ENCODE assay signal across 9 cellular contexts in genomic region chr7:101681170-101682007, GRCh38. TPM values are rescaled to one million over a fixed set of nuclear protein-coding genes. Genes with fewer than 3 reads are reported as not detected.
A peak's percentile ranks its signal among the peaks of the same experiment; 100 is the strongest.
DNase-seq lines count a peak whose midpoint lies in the region; ATAC-seq, FAIRE-seq and TF ChIP-seq lines count a peak whose summit lies in the region.
"Had no signal": no experiment of that assay in that cellular context is flagged by ENCODE, and none has a peak within 500 bp of the region (broad histone marks: within the 10 kb centered on the region; RNA-seq: fewer than 3 reads in every experiment).

No MANE protein-coding gene starts in this region.

- H3K4me3 ChIP-seq in fibroblast of villous mesenchyme (ENCODE audit: low read depth, low read length) (peak overlapping the region; percentile 13), osteoblast (ENCODE audit: insufficient read depth, low read length) (peak overlapping the region; percentile 27)
- H3K4me3 ChIP-seq: cardiac muscle cell had no signal

- H3K4me2 ChIP-seq in osteoblast (ENCODE audit: insufficient read depth, low read length), result peak overlapping the region; percentile 80

- no TSS peak for BruUV-seq in Calu3 (replicated peaks; lab: Mats Ljungman, UMichigan)

- H2AFZ ChIP-seq in osteoblast (ENCODE audit: low read length), result peak overlapping the region; percentile 60

- no peaks in the 10 kb centered on the region for H3K9me3 ChIP-seq in osteoblast (ENCODE audit: low read depth, low read length)

- no peaks in the 10 kb centered on the region for H4K20me1 ChIP-seq in osteoblast (ENCODE audit: insufficient read depth, low read length)

- H3K27ac Mint-ChIP-seq in Calu3 (ENCODE audit: unreplicated experiment), result no peak overlapping the region
- H3K27ac Mint-ChIP-seq in activated T-helper 1 cell treated with anti-CD3 and anti-CD28 coated beads, Interleukin-12 subunit alpha, Interleukin-12 subunit beta, Interleukin-2, Interleukin-4 antibody, amounts not matched to agents 30 ng/mL and 10 ng/mL and 1 ng/mL, durations not matched to agents 14 hours and 24 hours and 36 hours, result no peak overlapping the region
- H3K27ac Mint-ChIP-seq in endothelial cell (ENCODE audit: unreplicated experiment), result no peak overlapping the region
- no peak overlapping the region for H3K27ac Mint-ChIP-seq in naive thymus-derived CD8-positive, alpha-beta T cell

- TF ChIP-seq CTCF in Calu3 (IDR thresholded peaks at IDR 0.05; ENCODE audit: unreplicated experiment) (no peak), fibroblast of villous mesenchyme (IDR thresholded peaks at IDR 0.05; ENCODE audit: insufficient read depth, low read depth, low read length) (no peak), osteoblast (IDR thresholded peaks at IDR 0.05; ENCODE audit: extremely low read depth, low read depth, low read length) (no peak), endothelial cell (IDR thresholded peaks at IDR 0.05; ENCODE audit: unreplicated experiment) (no peak)

- ATAC-seq in naive thymus-derived CD8-positive, alpha-beta T cell, result no peak

- POLR2A ChIA-PET in naive thymus-derived CD8-positive, alpha-beta T cell (lab: Charles Lee), result no interaction called here

- FAIRE-seq in RCC 7860 (lab: Jason Lieb, UNC), result peak; percentile 93

- H3K27me3 ChIP-seq in osteoblast (ENCODE audit: insufficient read depth, low read length), result no peaks in the 10 kb centered on the region
- H3K27me3 ChIP-seq: cardiac muscle cell had no signal

- H3K36me3 Mint-ChIP-seq in Calu3 (ENCODE audit: insufficient read depth, unreplicated experiment) (peaks cover 5% of the 10 kb centered on the region), endothelial cell (ENCODE audit: low read depth, unreplicated experiment) (no peaks in the 10 kb centered on the region)
- H3K36me3 Mint-ChIP-seq in activated T-helper 1 cell treated with anti-CD3 and anti-CD28 coated beads, Interleukin-12 subunit alpha, Interleukin-12 subunit beta, Interleukin-2, Interleukin-4 antibody, amounts not matched to agents 30 ng/mL and 10 ng/mL and 1 ng/mL, durations not matched to agents 14 hours and 24 hours and 36 hours (ENCODE audit: low read depth), result no peaks in the 10 kb centered on the region
- no peaks in the 10 kb centered on the region for H3K36me3 Mint-ChIP-seq in naive thymus-derived CD8-positive, alpha-beta T cell

- DNase-seq in Calu3 (peak; percentile 77), RCC 7860 (ENCODE audit: low spot score) (peak; percentile 98), fibroblast of villous mesenchyme (ENCODE audit: low read depth) (peak; percentile 90), osteoblast (ENCODE audit: insufficient read length, low spot score, missing footprints) (peak; percentile 97), endothelial cell (ENCODE audit: low spot score) (no peak)
- no peak for DNase-seq in activated T-helper 1 cell treated with anti-CD3 and anti-CD28 coated beads, Interleukin-12 subunit alpha, Interleukin-12 subunit beta, Interleukin-2, Interleukin-4 antibody, amounts not matched to agents 30 ng/mL and 10 ng/mL and 1 ng/mL, durations not matched to agents 14 hours and 24 hours and 36 hours (ENCODE audit: low spot score)
- no peak for DNase-seq in effector CD4-positive, alpha-beta T cell
- no peak for DNase-seq in naive thymus-derived CD8-positive, alpha-beta T cell

- peak overlapping the region; percentile 85 for H3K27ac ChIP-seq in osteoblast (ENCODE audit: low read depth, low read length)
- H3K27ac ChIP-seq: cardiac muscle cell had no signal

- H3K27me3 Mint-ChIP-seq in Calu3 (ENCODE audit: unreplicated experiment) (no peaks in the 10 kb centered on the region), endothelial cell (ENCODE audit: unreplicated experiment) (no peaks in the 10 kb centered on the region)
- no peaks in the 10 kb centered on the region for H3K27me3 Mint-ChIP-seq in activated T-helper 1 cell treated with anti-CD3 and anti-CD28 coated beads, Interleukin-12 subunit alpha, Interleukin-12 subunit beta, Interleukin-2, Interleukin-4 antibody, amounts not matched to agents 30 ng/mL and 10 ng/mL and 1 ng/mL, durations not matched to agents 14 hours and 24 hours and 36 hours (ENCODE audit: insufficient read depth)
- H3K27me3 Mint-ChIP-seq in naive thymus-derived CD8-positive, alpha-beta T cell, result no peaks in the 10 kb centered on the region

- H3K4me1 Mint-ChIP-seq in Calu3 (ENCODE audit: low read depth, unreplicated experiment) (peaks cover 31% of the 10 kb centered on the region), endothelial cell (ENCODE audit: unreplicated experiment) (no peaks in the 10 kb centered on the region)
- H3K4me1 Mint-ChIP-seq in activated T-helper 1 cell treated with anti-CD3 and anti-CD28 coated beads, Interleukin-12 subunit alpha, Interleukin-12 subunit beta, Interleukin-2, Interleukin-4 antibody, amounts not matched to agents 30 ng/mL and 10 ng/mL and 1 ng/mL, durations not matched to agents 14 hours and 24 hours and 36 hours (ENCODE audit: low read depth), result no peaks in the 10 kb centered on the region
- H3K4me1 Mint-ChIP-seq in naive thymus-derived CD8-positive, alpha-beta T cell, result no peaks in the 10 kb centered on the region

- H3K9me3 Mint-ChIP-seq in Calu3 (ENCODE audit: low read depth, unreplicated experiment) (no peaks in the 10 kb centered on the region), endothelial cell (ENCODE audit: unreplicated experiment) (no peaks in the 10 kb centered on the region)
- no peaks in the 10 kb centered on the region for H3K9me3 Mint-ChIP-seq in activated T-helper 1 cell treated with anti-CD3 and anti-CD28 coated beads, Interleukin-12 subunit alpha, Interleukin-12 subunit beta, Interleukin-2, Interleukin-4 antibody, amounts not matched to agents 30 ng/mL and 10 ng/mL and 1 ng/mL, durations not matched to agents 14 hours and 24 hours and 36 hours
- no peaks in the 10 kb centered on the region for H3K9me3 Mint-ChIP-seq in naive thymus-derived CD8-positive, alpha-beta T cell

- CTCF ChIA-PET in Calu3 (lab: Charles Lee), result interaction anchor here (1.0 to 1.8 kb wide), 5 partner anchors 48 to 521 kb away, joined by 3 to 11 read pairs (median 4); no protein-coding TSS in a partner anchor

- H3K36me3 ChIP-seq in osteoblast (ENCODE audit: insufficient read depth, low read length), result no peaks in the 10 kb centered on the region
- H3K36me3 ChIP-seq: cardiac muscle cell had no signal

- H3K79me2 ChIP-seq in osteoblast (ENCODE audit: insufficient read depth, low read length), result no peaks in the 10 kb centered on the region

- peaks cover 37% of the 10 kb centered on the region for H3K4me1 ChIP-seq in osteoblast (ENCODE audit: insufficient read depth, low read length)

- H3K4me3 Mint-ChIP-seq in Calu3 (ENCODE audit: low read depth, unreplicated experiment), result peak overlapping the region; percentile 5
- no peak overlapping the region for H3K4me3 Mint-ChIP-seq in activated T-helper 1 cell treated with anti-CD3 and anti-CD28 coated beads, Interleukin-12 subunit alpha, Interleukin-12 subunit beta, Interleukin-2, Interleukin-4 antibody, amounts not matched to agents 30 ng/mL and 10 ng/mL and 1 ng/mL, durations not matched to agents 14 hours and 24 hours and 36 hours
- H3K4me3 Mint-ChIP-seq in endothelial cell (ENCODE audit: unreplicated experiment), result no peak overlapping the region
- no peak overlapping the region for H3K4me3 Mint-ChIP-seq in naive thymus-derived CD8-positive, alpha-beta T cell

- intact Hi-C loops in Calu3 (cut with micrococcal nuclease; ENCODE audit: unreplicated experiment), result loop anchor here (10.0 kb wide), 2 partner anchors 77 to 137 kb away; no protein-coding TSS in a partner anchor
- intact Hi-C loops in activated T-helper 1 cell treated with anti-CD3 and anti-CD28 coated beads, Interleukin-12 subunit alpha, Interleukin-12 subunit beta, Interleukin-2, Interleukin-4 antibody, amounts not matched to agents 30 ng/mL and 10 ng/mL and 1 ng/mL, durations not matched to agents 14 hours and 24 hours and 36 hours (cut with micrococcal nuclease), result no loop called here

RNA-seq across cellular contexts. Expression of gene MYL10, which starts 52.3 kb away (rescaled TPM):
- not detected in 2 replicates for total RNA-seq in Calu3 (2022)
- total RNA-seq in fibroblast of villous mesenchyme, result not detected in 2 replicates
- total RNA-seq in osteoblast, result not detected in 2 replicates
- not detected in 2 replicates for total RNA-seq in activated T-helper 1 cell treated with anti-CD3 and anti-CD28 coated beads, Interleukin-12 subunit alpha, Interleukin-12 subunit beta, Interleukin-2, Interleukin-4 antibody, amounts not matched to agents 30 ng/mL and 10 ng/mL and 1 ng/mL, durations not matched to agents 14 hours and 24 hours and 36 hours
- not detected for total RNA-seq in endothelial cell (ENCODE audit: unreplicated experiment)
- not detected for total RNA-seq in naive thymus-derived CD8-positive, alpha-beta T cell
- polyA plus RNA-seq in naive thymus-derived CD8-positive, alpha-beta T cell, result not detected
- total RNA-seq: cardiac muscle cell had no signal
- polyA plus RNA-seq: cardiac muscle cell had no signal

Comparison
In these comparisons a context has a peak if more than half of its experiments do, and no peak if none do; other contexts are left out.
1. DNase-seq: peak in Calu3 (single experiment), RCC 7860 (single experiment), fibroblast of villous mesenchyme (single experiment) and osteoblast (single experiment); none in activated T-helper 1 cell treated with anti-CD3 and anti-CD28 coated beads, Interleukin-12 subunit alpha, Interleukin-12 subunit beta, Interleukin-2, Interleukin-4 antibody, amounts not matched to agents 30 ng/mL and 10 ng/mL and 1 ng/mL, durations not matched to agents 14 hours and 24 hours and 36 hours (single experiment), endothelial cell (single experiment), effector CD4-positive, alpha-beta T cell (single experiment) and naive thymus-derived CD8-positive, alpha-beta T cell (0 of 10).